In genomic region chr14:95104911-95105310, GRCh38 we compare ENCODE assay signal across 29 cellular contexts.
"Had no signal": no experiment of that assay in that cellular context is flagged by ENCODE, and none has a peak within 500 bp of the region (broad histone marks: within the 10 kb centered on the region; RNA-seq: fewer than 3 reads in every experiment).

No MANE protein-coding gene starts in this region.

- DNase-seq: activated CD4-positive, alpha-beta memory T cell treated with anti-CD3 and anti-CD28 coated beads, Interleukin-2, amount 10 ng/mL, durations not matched to agents 7 days and 5 days; activated CD4-positive, alpha-beta T cell treated with anti-CD3 and anti-CD28 coated beads for 36 hours; activated CD4-positive, alpha-beta T cell treated with anti-CD3 and anti-CD28 coated beads, Interleukin-2, amount 10 ng/mL, durations not matched to agents 24 days and 14 days; activated CD4-positive, alpha-beta T cell treated with anti-CD3 and anti-CD28 coated beads, Interleukin-2, amount 50 U/mL, for 4 hours; activated CD4-positive, CD25-positive, alpha-beta regulatory T cell; activated CD4-positive, CD25-positive, alpha-beta regulatory T cell treated with anti-CD3 and anti-CD28 coated beads, Interleukin-2, amount 50 U/mL, for 72 hours; activated CD8-positive, alpha-beta memory T cell treated with anti-CD3 and anti-CD28 coated beads, Interleukin-2, amount 50 U/mL, for 48 hours; activated gamma-delta T cell treated with Interleukin-2 at 50 U/mL for 16 hours; activated naive CD4-positive, alpha-beta T cell treated with anti-CD3 and anti-CD28 coated beads, Interleukin-2, amount 50 U/mL, for 16 hours; activated naive CD4-positive, alpha-beta T cell treated with Interleukin-2 at 50 U/mL for 16 hours; activated T-cell treated with anti-CD3 and anti-CD28 coated beads for 4 hours; activated T-cell treated with anti-CD3 and anti-CD28 coated beads, Interleukin-2, amount 50 U/mL, for 24 hours; activated T-cell treated with anti-CD3 and anti-CD28 coated beads, Interleukin-2, amount 50 U/mL, for 72 hours; adrenal gland; central memory CD4-positive, alpha-beta T cell; dorsolateral prefrontal cortex; effector memory CD4-positive, alpha-beta T cell; endodermal cell; foreskin keratinocyte; gastrocnemius medialis; T-helper 2 cell had no signal

- H3K4me3 ChIP-seq: adrenal gland, ascending aorta, breast epithelium, cardiac muscle cell, coronary artery, dorsolateral prefrontal cortex, gastrocnemius medialis had no signal

- H3K9me3 Mint-ChIP-seq: activated CD4-positive, alpha-beta memory T cell treated with anti-CD3 and anti-CD28 coated beads, Interleukin-2, amount 10 ng/mL, durations not matched to agents 7 days and 5 days; activated CD4-positive, alpha-beta T cell treated with anti-CD3 and anti-CD28 coated beads, Interleukin-2, amount 10 ng/mL, durations not matched to agents 24 days and 14 days; activated T-cell treated with anti-CD3 and anti-CD28 coated beads, Interleukin-2, amount 50 U/mL, for 24 hours; activated T-cell treated with anti-CD3 and anti-CD28 coated beads, Interleukin-2, amount 50 U/mL, for 72 hours; brain; dendritic cell treated with granulocyte-macrophage colony-stimulating factor and Interleukin-4, amounts not matched to agents 40 ng/mL and 50 ng/mL, for 4 days; endodermal cell had no signal

- H3K4me1 Mint-ChIP-seq: endodermal cell had no signal

- H3K27ac Mint-ChIP-seq: activated CD4-positive, alpha-beta memory T cell treated with anti-CD3 and anti-CD28 coated beads, Interleukin-2, amount 10 ng/mL, durations not matched to agents 7 days and 5 days; activated CD4-positive, alpha-beta T cell treated with anti-CD3 and anti-CD28 coated beads for 36 hours; activated CD4-positive, alpha-beta T cell treated with anti-CD3 and anti-CD28 coated beads, Interleukin-2, amount 10 ng/mL, durations not matched to agents 24 days and 14 days; activated naive CD8-positive, alpha-beta T cell; activated T-cell treated with anti-CD3 and anti-CD28 coated beads, Interleukin-2, amount 50 U/mL, for 24 hours; activated T-cell treated with anti-CD3 and anti-CD28 coated beads, Interleukin-2, amount 50 U/mL, for 72 hours; dendritic cell treated with granulocyte-macrophage colony-stimulating factor and Interleukin-4, amounts not matched to agents 40 ng/mL and 50 ng/mL, for 4 days; endodermal cell had no signal

- H3K27me3 Mint-ChIP-seq: activated CD4-positive, alpha-beta memory T cell treated with anti-CD3 and anti-CD28 coated beads, Interleukin-2, amount 10 ng/mL, durations not matched to agents 7 days and 5 days; activated CD4-positive, alpha-beta T cell treated with anti-CD3 and anti-CD28 coated beads for 36 hours; activated CD4-positive, alpha-beta T cell treated with anti-CD3 and anti-CD28 coated beads, Interleukin-2, amount 10 ng/mL, durations not matched to agents 24 days and 14 days; activated naive CD8-positive, alpha-beta T cell; activated T-cell treated with anti-CD3 and anti-CD28 coated beads, Interleukin-2, amount 50 U/mL, for 24 hours; brain; dendritic cell treated with granulocyte-macrophage colony-stimulating factor and Interleukin-4, amounts not matched to agents 40 ng/mL and 50 ng/mL, for 4 days had no signal

- ATAC-seq: activated CD4-positive, alpha-beta T cell treated with anti-CD3 and anti-CD28 coated beads for 36 hours; activated T-cell treated with anti-CD3 and anti-CD28 coated beads, Interleukin-2, amount 50 U/mL, for 72 hours; esophagus mucosa; foreskin keratinocyte; gastrocnemius medialis had no signal

- H3K4me3 Mint-ChIP-seq: activated CD4-positive, alpha-beta memory T cell treated with anti-CD3 and anti-CD28 coated beads, Interleukin-2, amount 10 ng/mL, durations not matched to agents 7 days and 5 days; activated CD4-positive, alpha-beta T cell treated with anti-CD3 and anti-CD28 coated beads for 36 hours; activated CD4-positive, alpha-beta T cell treated with anti-CD3 and anti-CD28 coated beads, Interleukin-2, amount 10 ng/mL, durations not matched to agents 24 days and 14 days; activated naive CD8-positive, alpha-beta T cell; activated T-cell treated with anti-CD3 and anti-CD28 coated beads, Interleukin-2, amount 50 U/mL, for 24 hours; activated T-cell treated with anti-CD3 and anti-CD28 coated beads, Interleukin-2, amount 50 U/mL, for 72 hours; brain; dendritic cell treated with granulocyte-macrophage colony-stimulating factor and Interleukin-4, amounts not matched to agents 40 ng/mL and 50 ng/mL, for 4 days; endodermal cell had no signal
